ENCODE assay signal across 11 cellular contexts in genomic region chr12:9866786-9867379, GRCh38. TPM values are rescaled to one million over a fixed set of nuclear protein-coding genes. Genes with fewer than 3 reads are reported as not detected.
DNase-seq lines count a peak whose midpoint lies in the region; ATAC-seq and TF ChIP-seq lines count a peak whose summit lies in the region.
"Had no signal": no experiment of that assay in that cellular context is flagged by ENCODE, and none has a peak within 500 bp of the region (broad histone marks: within the 10 kb centered on the region; RNA-seq: fewer than 3 reads in every experiment).

No MANE protein-coding gene starts in this region.

- no peaks in the 10 kb centered on the region for H3K27me3 Mint-ChIP-seq in CD8-positive, alpha-beta memory T cell

- no peaks in the 10 kb centered on the region for H3K27me3 ChIP-seq in CD8-positive, alpha-beta memory T cell (ENCODE audit: insufficient read depth, low read length, poor library complexity, severe bottlenecking)
- H3K27me3 ChIP-seq in effector memory CD4-positive, alpha-beta T cell (replicated peaks; ENCODE audit: control insufficient read depth, insufficient read depth, low read length, poor library complexity, severe bottlenecking) = no peaks in the 10 kb centered on the region
- no peaks in the 10 kb centered on the region for H3K27me3 ChIP-seq in sigmoid colon
- H3K27me3 ChIP-seq in PC-3 (ENCODE audit: low read length) = peaks cover 10% of the 10 kb centered on the region; the same call in 1 of the 2 replicates

- H3K4me1 Mint-ChIP-seq in CD8-positive, alpha-beta memory T cell = peaks cover 44 to 63% (median 46%) of the 10 kb centered on the region in 3 donors

- H3F3A ChIP-seq in PC-3 (ENCODE audit: low read length, unreplicated experiment) = no peaks in the 10 kb centered on the region

- no peak overlapping the region for H2AFZ ChIP-seq in PC-3 (ENCODE audit: low read length)

- WGBS in sigmoid colon, 2 donors = 32 to 63% methylated on average over 5 of the region's 5 CpGs

- H3K4me3 ChIP-seq in CD8-positive, alpha-beta memory T cell (ENCODE audit: low read length) = peak overlapping the region; percentile 83
- H3K4me3 ChIP-seq in effector memory CD4-positive, alpha-beta T cell (ENCODE audit: insufficient read depth, low read depth, low read length, poor library complexity, severe bottlenecking) = peak overlapping the region; percentile 75
- H3K4me3 ChIP-seq in sigmoid colon (peak overlapping the region; percentile 3 to 48 (median 28)), PC-3 (ENCODE audit: low read length) (no peak overlapping the region)

- H3K9me3 Mint-ChIP-seq in CD8-positive, alpha-beta memory T cell = peaks cover 13 to 15% (median 14%) of the 10 kb centered on the region in 5 donors

- peak overlapping the region; percentile 87 to 97 (median 90) for H3K4me3 Mint-ChIP-seq in CD8-positive, alpha-beta memory T cell

- H4K20me1 ChIP-seq in PC-3 (ENCODE audit: low read length) = no peaks in the 10 kb centered on the region

- ATAC-seq in HG02852 (IDR thresholded peaks at IDR 0.05; ENCODE audit: unreplicated experiment) = no peak
- ATAC-seq in GM21515 (IDR thresholded peaks at IDR 0.05; ENCODE audit: unreplicated experiment) = no peak
- ATAC-seq in HG02763 (IDR thresholded peaks at IDR 0.05; ENCODE audit: unreplicated experiment) = no peak
- no peak for ATAC-seq in PC-3

- H3K36me3 ChIP-seq in CD8-positive, alpha-beta memory T cell (ENCODE audit: insufficient read depth, low read length) = no peaks in the 10 kb centered on the region
- H3K36me3 ChIP-seq in effector memory CD4-positive, alpha-beta T cell (ENCODE audit: control insufficient read depth, insufficient read depth, low read length) = no peaks in the 10 kb centered on the region
- H3K36me3 ChIP-seq in sigmoid colon = no peaks in the 10 kb centered on the region
- H3K36me3 ChIP-seq in PC-3 (ENCODE audit: low read depth, low read length) = no peaks in the 10 kb centered on the region

- H3K9me3 ChIP-seq in CD8-positive, alpha-beta memory T cell (ENCODE audit: low read length) = peaks cover 9% of the 10 kb centered on the region
- no peaks in the 10 kb centered on the region for H3K9me3 ChIP-seq in effector memory CD4-positive, alpha-beta T cell (ENCODE audit: control insufficient read depth, low read length)
- no peaks in the 10 kb centered on the region for H3K9me3 ChIP-seq in sigmoid colon
- no peaks in the 10 kb centered on the region for H3K9me3 ChIP-seq in PC-3 (ENCODE audit: low read length)

- H3K4me2 ChIP-seq in PC-3 (ENCODE audit: low read length) = no peak overlapping the region

- TF ChIP-seq CTCF in sigmoid colon (IDR thresholded peaks at IDR 0.05) (no peak), PC-3 (conservative IDR thresholded peaks at IDR 0.05; ENCODE audit: low read depth, low read length) (no peak)

- POLR2A ChIA-PET in CD8-positive, alpha-beta memory T cell (lab: Charles Lee) = interaction anchor here (1.3 kb wide), 1 partner anchor 106 kb away, joined by 6 read pairs; the partner anchor contains the start of gene CD69
- POLR2A ChIA-PET in PC-3 (lab: Charles Lee; ENCODE audit: unreplicated experiment) = no interaction called here

- H3K9ac ChIP-seq in PC-3 (ENCODE audit: low read length) = no peak overlapping the region

- no peak for DNase-seq in CD8-positive, alpha-beta memory T cell
- DNase-seq in NAMALWA (ENCODE audit: low spot score) = peak; percentile 69
- no peak for DNase-seq in effector memory CD4-positive, alpha-beta T cell
- no peak for DNase-seq in sigmoid colon
- no peak for DNase-seq in PC-3

- H3K9me2 ChIP-seq in PC-3 (replicated peaks; ENCODE audit: low read length) = no peaks in the 10 kb centered on the region

- peaks cover 20% of the 10 kb centered on the region for H3K4me1 ChIP-seq in CD8-positive, alpha-beta memory T cell (ENCODE audit: insufficient read depth, low read length)
- H3K4me1 ChIP-seq in effector memory CD4-positive, alpha-beta T cell (ENCODE audit: control insufficient read depth, insufficient read depth, low read length, poor library complexity, severe bottlenecking) = peaks cover 7% of the 10 kb centered on the region
- H3K4me1 ChIP-seq in sigmoid colon = no peaks in the 10 kb centered on the region
- H3K4me1 ChIP-seq in PC-3 (ENCODE audit: insufficient read depth, low read length) = peaks cover 13% of the 10 kb centered on the region; the same call in 1 of the 2 replicates

- no TSS peak for BruUV-seq in PC-3 (replicated peaks; lab: Mats Ljungman, UMichigan)

- intact Hi-C loops in sigmoid colon (cut with DNase I) (no loop called here), PC-3 (cut with micrococcal nuclease) (no loop called here)

- TF ChIP-seq EP300 in sigmoid colon (IDR thresholded peaks at IDR 0.05) = no peak

- peak overlapping the region; percentile 11 to 98 (median 88) for H3K27ac Mint-ChIP-seq in CD8-positive, alpha-beta memory T cell

- H3K36me3 Mint-ChIP-seq in CD8-positive, alpha-beta memory T cell = peaks cover 23 to 55% (median 25%) of the 10 kb centered on the region in 3 donors

- no peak for TF ChIP-seq POLR2A in sigmoid colon (IDR thresholded peaks at IDR 0.05)

- H3K79me2 ChIP-seq in PC-3 (ENCODE audit: low read length) = no peaks in the 10 kb centered on the region

- peak overlapping the region; percentile 64 for H3K27ac ChIP-seq in CD8-positive, alpha-beta memory T cell (ENCODE audit: low read depth, low read length)
- H3K27ac ChIP-seq in effector memory CD4-positive, alpha-beta T cell (ENCODE audit: insufficient read depth, low read length, poor library complexity, severe bottlenecking) = peak overlapping the region; percentile 54
- H3K27ac ChIP-seq in sigmoid colon (peak overlapping the region in 2 of 4 donors; percentile 3 to 77), PC-3 (ENCODE audit: low read length) (no peak overlapping the region)

- CTCF ChIA-PET in CD8-positive, alpha-beta memory T cell (lab: Charles Lee) = interaction anchor here (0.8 to 1.8 kb wide), 5 partner anchors 10 to 124 kb away, joined by 3 to 7 read pairs (median 4); no protein-coding TSS in a partner anchor
- CTCF ChIA-PET in PC-3 (lab: Charles Lee) = no interaction called here

RNA-seq across cellular contexts. Expression of gene CLEC2B, which starts 2.3 kb away (rescaled TPM):
- 10 to 100 TPM; 13.7 to 16.5 TPM for total RNA-seq in CD8-positive, alpha-beta memory T cell
- 72.9 TPM for polyA plus RNA-seq in CD8-positive, alpha-beta memory T cell
- 10 to 100 TPM in 3 of 4 donors, 1 to 10 TPM in 1; 7.2 to 19.6 (median 16.4) TPM for total RNA-seq in sigmoid colon
- 10 to 100 TPM in 1 of 3 donors, 1 to 10 TPM in 2; 6.0 to 10.8 (median 9.1) TPM for polyA plus RNA-seq in sigmoid colon
- not detected in 2 replicates for total RNA-seq in PC-3 (2014; rRNA removed)

RNA-seq across cellular contexts. Expression of gene KLRF2, which starts 14.4 kb away (rescaled TPM):
- not detected for total RNA-seq in CD8-positive, alpha-beta memory T cell
- polyA plus RNA-seq in CD8-positive, alpha-beta memory T cell = not detected
- total RNA-seq in sigmoid colon (not detected), PC-3 (2014; rRNA removed) (not detected in 2 replicates)
- not detected for polyA plus RNA-seq in sigmoid colon
- total RNA-seq: H4, renal cortical epithelial cell, temporal lobe had no signal

RNA-seq across cellular contexts. Expression of gene KLRF1, which starts 39.6 kb away (rescaled TPM):
- total RNA-seq in CD8-positive, alpha-beta memory T cell = not detected
- polyA plus RNA-seq in CD8-positive, alpha-beta memory T cell = 52.1 TPM
- 1 to 10 TPM in 2 of 4 donors, not detected in 2; 2.1 to 2.2 TPM for total RNA-seq in sigmoid colon
- 1 to 10 TPM in 1 of 3 donors, under 1 TPM in 1, not detected in 1; 0.35 to 1.2 TPM for polyA plus RNA-seq in sigmoid colon
- total RNA-seq in PC-3 (2014; rRNA removed) = not detected in 2 replicates
- total RNA-seq: temporal lobe had no signal
